Comparison of ENCODE assay signal across 19 cellular contexts in genomic region chr22:19106886-19107729, GRCh38. TPM values are rescaled to one million over a fixed set of nuclear protein-coding genes. Genes with fewer than 3 reads are reported as not detected.
DNase-seq lines count a peak whose midpoint lies in the region; ATAC-seq, FAIRE-seq and TF ChIP-seq lines count a peak whose summit lies in the region.
"Had no signal": no experiment of that assay in that cellular context is flagged by ENCODE, and none has a peak within 500 bp of the region (broad histone marks: within the 10 kb centered on the region; RNA-seq: fewer than 3 reads in every experiment).

No MANE protein-coding gene starts in this region.

- TF ChIP-seq POLR2A in H54 (IDR thresholded peaks at IDR 0.05; ENCODE audit: low read depth, low read length), result no peak

- no peak overlapping the region for H3K4me3 Mint-ChIP-seq in activated T-cell treated with anti-CD3 and anti-CD28 coated beads, Interleukin-2, amount 50 U/mL, for 24 hours
- no peak overlapping the region for H3K4me3 Mint-ChIP-seq in activated T-cell treated with anti-CD3 and anti-CD28 coated beads, Interleukin-2, amount 50 U/mL, for 4 hours
- no peak overlapping the region for H3K4me3 Mint-ChIP-seq in memory B cell
- no peak overlapping the region for H3K4me3 Mint-ChIP-seq in stimulated activated naive CD8-positive, alpha-beta T cell treated with anti-CD3 and anti-CD28 coated beads, Interleukin-15, amount 100 ng/mL, for 72 hours

- no peak for ATAC-seq in activated T-cell treated with anti-CD3 and anti-CD28 coated beads, Interleukin-2, amount 50 U/mL, for 4 hours
- ATAC-seq in memory B cell (ENCODE audit: low read depth), result no peak
- no peak for ATAC-seq in stimulated activated naive CD8-positive, alpha-beta T cell treated with anti-CD3 and anti-CD28 coated beads, Interleukin-15, amount 100 ng/mL, for 72 hours
- ATAC-seq: gastroesophageal sphincter, PC-3 had no signal

- no peak for FAIRE-seq in H54 (lab: Jason Lieb, UNC)
- FAIRE-seq: D721Med, endothelial cell of umbilical vein had no signal

- H3K27me3 Mint-ChIP-seq in activated T-cell treated with anti-CD3 and anti-CD28 coated beads, Interleukin-2, amount 50 U/mL, for 24 hours, result no peaks in the 10 kb centered on the region
- H3K27me3 Mint-ChIP-seq in activated T-cell treated with anti-CD3 and anti-CD28 coated beads, Interleukin-2, amount 50 U/mL, for 4 hours (ENCODE audit: low read depth), result no peaks in the 10 kb centered on the region
- no peaks in the 10 kb centered on the region for H3K27me3 Mint-ChIP-seq in memory B cell
- H3K27me3 Mint-ChIP-seq in stimulated activated naive CD8-positive, alpha-beta T cell treated with anti-CD3 and anti-CD28 coated beads, Interleukin-15, amount 100 ng/mL, for 72 hours, result no peaks in the 10 kb centered on the region

- no peaks in the 10 kb centered on the region for H3K9me3 Mint-ChIP-seq in activated T-cell treated with anti-CD3 and anti-CD28 coated beads, Interleukin-2, amount 50 U/mL, for 24 hours
- no peaks in the 10 kb centered on the region for H3K9me3 Mint-ChIP-seq in activated T-cell treated with anti-CD3 and anti-CD28 coated beads, Interleukin-2, amount 50 U/mL, for 4 hours
- H3K9me3 Mint-ChIP-seq in memory B cell, result no peaks in the 10 kb centered on the region
- H3K9me3 Mint-ChIP-seq in stimulated activated naive CD8-positive, alpha-beta T cell treated with anti-CD3 and anti-CD28 coated beads, Interleukin-15, amount 100 ng/mL, for 72 hours, result no peaks in the 10 kb centered on the region

- DNase-seq in activated T-cell treated with anti-CD3 and anti-CD28 coated beads, Interleukin-2, amount 50 U/mL, for 24 hours, result no peak
- DNase-seq in activated T-cell treated with anti-CD3 and anti-CD28 coated beads, Interleukin-2, amount 50 U/mL, for 4 hours, result no peak
- peak; percentile 69 for DNase-seq in SW480 (ENCODE audit: low spot score)
- no peak for DNase-seq in memory B cell (ENCODE audit: low spot score in 2 of 2)
- no peak for DNase-seq in stimulated activated naive CD8-positive, alpha-beta T cell treated with anti-CD3 and anti-CD28 coated beads, Interleukin-15, amount 100 ng/mL, for 72 hours
- DNase-seq in iPS-NIHi11 (ENCODE audit: low spot score), result no peak
- DNase-seq in NCI-H1105 treated with DMSO at 0.1 percent for 48 hours (lab: John Stamatoyannopoulos, UW), result no peak
- DNase-seq in H54 (ENCODE audit: insufficient read length, low spot score), result no peak
- DNase-seq: amniotic stem cell, GDM1, mesenchymal stem cell, NCI-H1694 treated with DMSO at 0.1 percent for 48 hours, NCI-H510A had no signal

- peaks cover 3% of the 10 kb centered on the region for H3K36me3 Mint-ChIP-seq in activated T-cell treated with anti-CD3 and anti-CD28 coated beads, Interleukin-2, amount 50 U/mL, for 24 hours (ENCODE audit: low read depth)
- peaks cover 3% of the 10 kb centered on the region for H3K36me3 Mint-ChIP-seq in activated T-cell treated with anti-CD3 and anti-CD28 coated beads, Interleukin-2, amount 50 U/mL, for 4 hours (ENCODE audit: insufficient read depth)
- H3K36me3 Mint-ChIP-seq in memory B cell, result peaks cover 4% of the 10 kb centered on the region

- peak overlapping the region; percentile 7 for H3K27ac Mint-ChIP-seq in activated T-cell treated with anti-CD3 and anti-CD28 coated beads, Interleukin-2, amount 50 U/mL, for 24 hours
- H3K27ac Mint-ChIP-seq in memory B cell, result peak overlapping the region; percentile 80
- H3K27ac Mint-ChIP-seq in stimulated activated naive CD8-positive, alpha-beta T cell treated with anti-CD3 and anti-CD28 coated beads, Interleukin-15, amount 100 ng/mL, for 72 hours, result peak overlapping the region; percentile 41 to 55

- H3K4me1 Mint-ChIP-seq in activated T-cell treated with anti-CD3 and anti-CD28 coated beads, Interleukin-2, amount 50 U/mL, for 24 hours (ENCODE audit: low read depth), result peaks cover 75% of the 10 kb centered on the region
- peaks cover 67% of the 10 kb centered on the region for H3K4me1 Mint-ChIP-seq in activated T-cell treated with anti-CD3 and anti-CD28 coated beads, Interleukin-2, amount 50 U/mL, for 4 hours (ENCODE audit: low read depth)
- peaks cover 36% of the 10 kb centered on the region for H3K4me1 Mint-ChIP-seq in memory B cell
- peaks cover 66% of the 10 kb centered on the region for H3K4me1 Mint-ChIP-seq in stimulated activated naive CD8-positive, alpha-beta T cell treated with anti-CD3 and anti-CD28 coated beads, Interleukin-15, amount 100 ng/mL, for 72 hours

RNA-seq across cellular contexts. Expression of gene DGCR2, which starts 15.1 kb away (rescaled TPM):
- 10 to 100 TPM; 25.8 to 27.7 (median 27.0) TPM for total RNA-seq in activated T-cell treated with anti-CD3 and anti-CD28 coated beads, Interleukin-2, amount 50 U/mL, for 4 hours

RNA-seq across cellular contexts. Expression of gene TSSK2, which starts 24.0 kb away (rescaled TPM):
- total RNA-seq in activated T-cell treated with anti-CD3 and anti-CD28 coated beads, Interleukin-2, amount 50 U/mL, for 4 hours, result not detected
- total RNA-seq: cerebellum, endothelial cell of umbilical vein, PC-3, temporal lobe had no signal

RNA-seq across cellular contexts. Expression of gene ESS2, which starts 37.3 kb away (rescaled TPM):
- 10 to 100 TPM; 21.8 to 22.5 (median 22.0) TPM for total RNA-seq in activated T-cell treated with anti-CD3 and anti-CD28 coated beads, Interleukin-2, amount 50 U/mL, for 4 hours

RNA-seq across cellular contexts. Expression of gene GSC2, which starts 43.0 kb away (rescaled TPM):
- not detected for total RNA-seq in activated T-cell treated with anti-CD3 and anti-CD28 coated beads, Interleukin-2, amount 50 U/mL, for 4 hours
- total RNA-seq: cerebellum, endothelial cell of umbilical vein, gastroesophageal sphincter, PC-3 had no signal

Comparison
In these comparisons a context has a peak if more than half of its experiments do, and no peak if none do; other contexts are left out.
1. H3K27ac Mint-ChIP-seq: peak in every context shown above with its lines; median percentile 80 in memory B cell; 48 in stimulated activated naive CD8-positive, alpha-beta T cell treated with anti-CD3 and anti-CD28 coated beads, Interleukin-15, amount 100 ng/mL, for 72 hours; 7 in activated T-cell treated with anti-CD3 and anti-CD28 coated beads, Interleukin-2, amount 50 U/mL, for 24 hours.